Comparison of ENCODE assay signal across 16 cellular contexts in the genomic region with DNA sequence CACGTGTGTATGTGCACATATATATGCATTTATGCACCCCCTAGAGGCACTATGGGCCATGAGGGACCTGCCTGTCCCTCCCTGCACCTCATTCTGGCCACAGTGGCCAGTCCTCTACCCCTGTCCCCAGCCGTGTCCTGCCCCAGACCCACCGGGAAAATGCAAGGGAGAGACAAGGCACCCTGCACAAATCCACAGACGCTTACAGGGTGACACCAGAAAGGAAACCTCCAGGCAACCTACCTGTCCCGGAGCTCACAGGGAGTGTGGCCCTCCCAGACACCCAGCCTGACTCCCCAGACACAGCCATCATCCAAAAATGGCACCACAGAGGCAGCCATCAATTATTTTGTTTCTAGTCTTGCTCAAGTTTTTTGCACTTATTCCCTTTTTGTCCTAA.
DNase-seq lines count a peak whose midpoint lies in the region; ATAC-seq and TF ChIP-seq lines count a peak whose summit lies in the region.
"Had no signal": no experiment of that assay in that cellular context is flagged by ENCODE, and none has a peak within 500 bp of the region (broad histone marks: within the 10 kb centered on the region; RNA-seq: fewer than 3 reads in every experiment).

No MANE protein-coding gene starts in this region.

- no TSS peak for BruUV-seq in HCT116 (replicated peaks; lab: Mats Ljungman, UMichigan)

- H3K79me2 ChIP-seq in HCT116 (ENCODE audit: insufficient read depth, low read length): peaks cover 85% of the 10 kb centered on the region

- no peak for DNase-seq in HCT116 (ENCODE audit: low read depth, low spot score)
- DNase-seq in chondrocyte (ENCODE audit: low spot score): peak; percentile 68
- DNase-seq in neuronal stem cell (ENCODE audit: low spot score): no peak
- no peak for DNase-seq in foreskin keratinocyte
- no peak for DNase-seq in D341Med (ENCODE audit: low spot score)
- no peak for DNase-seq in stimulated activated naive CD4-positive, alpha-beta T cell treated with Interleukin-2 at 50 U/mL for 16 hours (lab: John Stamatoyannopoulos, UW)
- DNase-seq: AML-193, EL, GF-D8, NCI-H1092 treated with DMSO at 0.1 percent for 48 hours, NCI-H2227 treated with DMSO at 0.1 percent for 48 hours had no signal

- H2BK12ac ChIP-seq in neuronal stem cell (ENCODE audit: low read length): no peak overlapping the region

- no peak overlapping the region for H2BK5ac ChIP-seq in neuronal stem cell (ENCODE audit: low read length)

- WGBS in neuronal stem cell (ENCODE audit: extremely low coverage in 2 of 2, insufficient read length in 2 of 2, insufficient replicate concordance in 1 of 2), 2 donors: no CpG with 5 or more reads among the region's 5 CpGs

- no peak overlapping the region for H3K9ac ChIP-seq in HCT116 (ENCODE audit: low read length)
- H3K9ac ChIP-seq in neuronal stem cell (ENCODE audit: low read depth, low read length, poor library complexity): no peak overlapping the region
- H3K9ac ChIP-seq: KMS-11 had no signal

- H3K27ac ChIP-seq in HCT116 (ENCODE audit: low read depth, low read length) (no peak overlapping the region), neuronal stem cell (replicated peaks; ENCODE audit: low read length) (no peak overlapping the region), foreskin keratinocyte (no peak overlapping the region)
- H3K27ac ChIP-seq: KMS-11, SJSA1 had no signal

- no peak overlapping the region for H3K14ac ChIP-seq in neuronal stem cell (ENCODE audit: low read length)

- H3K79me1 ChIP-seq in neuronal stem cell (ENCODE audit: low read depth, low read length): no peaks in the 10 kb centered on the region

- peak overlapping the region; percentile 30 for H2AK5ac ChIP-seq in neuronal stem cell (ENCODE audit: low read depth, low read length)

- H3K4me3 ChIP-seq in HCT116 (replicated peaks in 1 of 2; ENCODE audit: low read depth in 1 of 2, low read length in 2 of 2): no peak overlapping the region
- H3K4me3 ChIP-seq in neuronal stem cell (ENCODE audit: low read length in 2 of 2): no peak overlapping the region
- H3K4me3 ChIP-seq: SJSA1 had no signal

- no peaks in the 10 kb centered on the region for H4K20me1 ChIP-seq in HCT116 (ENCODE audit: insufficient read depth)

- H2BK15ac ChIP-seq in neuronal stem cell (ENCODE audit: low read length): no peak overlapping the region

- TF ChIP-seq RAD21 in HCT116 (IDR thresholded peaks at IDR 0.05; ENCODE audit: low read depth): no peak

- peak overlapping the region; percentile 20 for H3K18ac ChIP-seq in neuronal stem cell (ENCODE audit: low read length)

- H4K8ac ChIP-seq in neuronal stem cell (ENCODE audit: low read depth, low read length): no peak overlapping the region

- no peak overlapping the region for H3K23ac ChIP-seq in neuronal stem cell (ENCODE audit: low read depth, low read length, poor library complexity)

- H3K9me3 ChIP-seq in HCT116 (ENCODE audit: control insufficient read depth in 1 of 2, insufficient read depth in 1 of 2, low read depth in 1 of 2, low read length in 2 of 2): no peaks in the 10 kb centered on the region
- H3K9me3 ChIP-seq in neuronal stem cell (replicated peaks in 1 of 2; ENCODE audit: control insufficient read depth in 2 of 2, insufficient read depth in 1 of 2, low read depth in 1 of 2, low read length in 2 of 2): no peaks in the 10 kb centered on the region
- H3K9me3 ChIP-seq: SJSA1 had no signal

- no peak overlapping the region for H3K4ac ChIP-seq in neuronal stem cell (ENCODE audit: low read length)

- H3K4me2 ChIP-seq in HCT116 (ENCODE audit: low read length) (no peak overlapping the region), neuronal stem cell (ENCODE audit: insufficient read depth, low read length, poor library complexity, severe bottlenecking) (no peak overlapping the region)
- H3K4me2 ChIP-seq: KMS-11 had no signal

- peaks cover 3 to 45% of the 10 kb centered on the region in 2 experiments; a peak in 3 of 4 replicates for H3K4me1 ChIP-seq in HCT116 (ENCODE audit: control insufficient read depth in 1 of 2, insufficient read depth in 2 of 2, low read length in 2 of 2)
- H3K4me1 ChIP-seq in neuronal stem cell (ENCODE audit: control insufficient read depth in 2 of 2, insufficient read depth in 1 of 2, low read depth in 1 of 2, low read length in 2 of 2): peaks cover 0 to 10% of the 10 kb centered on the region in 2 donors
- H3K4me1 ChIP-seq in foreskin keratinocyte: no peaks in the 10 kb centered on the region
- H3K4me1 ChIP-seq: SJSA1 had no signal

- ATAC-seq in HCT116 (peak; percentile 3), foreskin keratinocyte (no peak), HG03139 (IDR thresholded peaks at IDR 0.05; ENCODE audit: unreplicated experiment) (no peak)
- ATAC-seq: Right ventricle myocardium inferior had no signal

- peaks cover 1% of the 10 kb centered on the region for H3K36me3 Mint-ChIP-seq in chondrocyte (ENCODE audit: low read depth)

- peaks cover 4% of the 10 kb centered on the region for H3K4me1 Mint-ChIP-seq in chondrocyte (ENCODE audit: low read depth)

- POLR2A ChIA-PET in HCT116 (lab: Charles Lee): interaction anchor here (0.7 to 1.6 kb wide), 2 partner anchors 32 to 156 kb away, joined by 3 to 11 read pairs; no protein-coding TSS in a partner anchor

- no peak overlapping the region for H3K27ac Mint-ChIP-seq in chondrocyte (ENCODE audit: unreplicated experiment)
- H3K27ac Mint-ChIP-seq: H9 had no signal

- no peak overlapping the region for H3K4me3 Mint-ChIP-seq in chondrocyte (ENCODE audit: unreplicated experiment)
- H3K4me3 Mint-ChIP-seq: H9 had no signal

- H3K27me3 Mint-ChIP-seq in chondrocyte (ENCODE audit: low read depth): no peaks in the 10 kb centered on the region

- H2BK120ac ChIP-seq in neuronal stem cell (ENCODE audit: low read depth, low read length): no peak overlapping the region

- no peaks in the 10 kb centered on the region for H3K9me2 ChIP-seq in HCT116 (ENCODE audit: insufficient read depth)

- no peaks in the 10 kb centered on the region for H3K9me3 Mint-ChIP-seq in chondrocyte (ENCODE audit: low read depth)
- H3K9me3 Mint-ChIP-seq: H9 had no signal

- H3K27me3 ChIP-seq in HCT116 (ENCODE audit: insufficient read depth, low read length) (no peaks in the 10 kb centered on the region), neuronal stem cell (ENCODE audit: control insufficient read depth in 3 of 3, insufficient read depth in 3 of 3, low read depth in 1 of 3, low read length in 3 of 3) (no peaks in the 10 kb centered on the region), foreskin keratinocyte (no peaks in the 10 kb centered on the region)
- H3K27me3 ChIP-seq: SJSA1 had no signal

- no peak overlapping the region for H4K91ac ChIP-seq in neuronal stem cell (ENCODE audit: low read depth, low read length, poor library complexity)

- H3K36me3 ChIP-seq in HCT116 (ENCODE audit: control insufficient read depth in 1 of 2, insufficient read depth in 2 of 2, low read length in 2 of 2) (no peaks in the 10 kb centered on the region), neuronal stem cell (replicated peaks in 1 of 2; ENCODE audit: control insufficient read depth in 2 of 2, insufficient read depth in 2 of 2, low read length in 2 of 2) (no peaks in the 10 kb centered on the region)
- H3K36me3 ChIP-seq: SJSA1 had no signal

- intact Hi-C loops in HCT116 (cut with micrococcal nuclease): loop anchor here (10.0 kb wide), 1 partner anchor 424 kb away; no protein-coding TSS in a partner anchor

- RAD21 ChIA-PET in HCT116 (lab: Charles Lee; ENCODE audit: low non-redundant PET in 1 of 2, low total read pairs in 2 of 2, uncharacterized antibody in 2 of 2, unreplicated experiment in 2 of 2): interaction anchor here (0.7 to 1.6 kb wide), 7 partner anchors 28 to 628 kb away, joined by 3 to 4 read pairs (median 3); no protein-coding TSS in a partner anchor

- H2AFZ ChIP-seq in HCT116 (ENCODE audit: low read depth, low read length, poor library complexity, severe bottlenecking) (no peak overlapping the region), neuronal stem cell (ENCODE audit: low read length) (no peak overlapping the region)

- no peak for TF ChIP-seq POLR2A in HCT116 (IDR thresholded peaks at IDR 0.05; ENCODE audit: borderline replicate concordance, extremely low read depth, insufficient read depth, insufficient read length)

- TF ChIP-seq CTCF in HCT116 (IDR thresholded peaks at IDR 0.05 in 2 of 3, conservative IDR thresholded peaks at IDR 0.05 in 1 of 3; ENCODE audit: borderline replicate concordance in 1 of 3, insufficient read depth in 1 of 3, low read depth in 2 of 3, low read length in 2 of 3): no peak
- no peak for TF ChIP-seq CTCF in chondrocyte (IDR thresholded peaks at IDR 0.05)
- no peak for TF ChIP-seq CTCF in foreskin keratinocyte (conservative IDR thresholded peaks at IDR 0.05)

- CTCF ChIA-PET in HCT116 (lab: Charles Lee): interaction anchor here (0.6 to 10.9 kb wide), 6 partner anchors 20 to 425 kb away, joined by 4 to 448 read pairs (median 5); no protein-coding TSS in a partner anchor

TF ChIP-seq in HCT116, 20 proteins besides CTCF, POLR2A, EP300 and RAD21:
- TF ChIP-seq YY1 (IDR thresholded peaks at IDR 0.05; ENCODE audit: extremely low read depth, insufficient replicate concordance, low read depth, low read length) (no peak), CBX3 (IDR thresholded peaks at IDR 0.05; ENCODE audit: low read depth) (no peak), ZFX (IDR thresholded peaks at IDR 0.05) (no peak), EZH2 (IDR thresholded peaks at IDR 0.05) (no peak)
